In the genomic region with DNA sequence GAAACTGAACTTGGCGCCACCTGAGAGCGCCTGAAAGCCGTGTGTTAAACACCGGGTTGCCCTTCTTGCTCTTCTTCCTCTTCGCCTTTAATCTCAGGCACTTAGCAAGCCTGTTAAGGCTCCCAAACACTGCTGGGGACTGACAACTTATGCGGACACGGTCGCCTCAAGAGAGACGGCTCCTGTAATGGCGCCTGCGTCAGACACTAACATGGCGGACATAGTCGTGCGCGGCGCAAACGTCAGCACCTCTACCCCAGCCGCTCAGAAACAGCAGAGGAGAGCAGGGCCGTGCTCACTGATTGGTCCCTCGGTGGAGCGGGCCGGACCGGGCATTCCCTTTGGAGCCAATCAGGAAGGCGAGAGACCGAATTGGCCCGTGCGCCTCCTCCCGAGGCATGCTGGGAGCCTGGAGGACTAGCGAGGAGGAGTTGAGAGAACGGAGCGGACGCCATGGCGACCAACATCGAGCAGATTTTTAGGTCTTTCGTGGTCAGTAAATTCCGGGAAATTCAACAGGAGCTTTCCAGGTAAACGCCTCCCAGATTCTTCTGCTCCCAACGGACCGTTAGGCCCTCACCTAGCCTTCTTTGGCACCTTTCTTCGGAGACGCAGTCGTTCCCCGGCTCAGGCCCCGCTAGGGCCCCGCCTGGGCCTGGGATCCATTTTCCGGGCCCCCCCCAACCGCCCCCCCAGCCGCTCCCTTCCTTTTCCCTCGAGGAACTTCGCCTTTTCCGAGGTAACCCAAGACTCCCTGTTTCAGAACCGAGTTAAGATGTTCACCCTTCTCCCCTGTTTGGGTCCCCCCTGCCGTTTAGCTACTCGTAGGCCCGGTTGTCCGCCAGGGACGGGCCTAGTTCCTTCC, we compare ENCODE assay signal across 1 cellular context.
TF ChIP-seq lines count a peak whose summit lies in the region.

A gene with protein sequence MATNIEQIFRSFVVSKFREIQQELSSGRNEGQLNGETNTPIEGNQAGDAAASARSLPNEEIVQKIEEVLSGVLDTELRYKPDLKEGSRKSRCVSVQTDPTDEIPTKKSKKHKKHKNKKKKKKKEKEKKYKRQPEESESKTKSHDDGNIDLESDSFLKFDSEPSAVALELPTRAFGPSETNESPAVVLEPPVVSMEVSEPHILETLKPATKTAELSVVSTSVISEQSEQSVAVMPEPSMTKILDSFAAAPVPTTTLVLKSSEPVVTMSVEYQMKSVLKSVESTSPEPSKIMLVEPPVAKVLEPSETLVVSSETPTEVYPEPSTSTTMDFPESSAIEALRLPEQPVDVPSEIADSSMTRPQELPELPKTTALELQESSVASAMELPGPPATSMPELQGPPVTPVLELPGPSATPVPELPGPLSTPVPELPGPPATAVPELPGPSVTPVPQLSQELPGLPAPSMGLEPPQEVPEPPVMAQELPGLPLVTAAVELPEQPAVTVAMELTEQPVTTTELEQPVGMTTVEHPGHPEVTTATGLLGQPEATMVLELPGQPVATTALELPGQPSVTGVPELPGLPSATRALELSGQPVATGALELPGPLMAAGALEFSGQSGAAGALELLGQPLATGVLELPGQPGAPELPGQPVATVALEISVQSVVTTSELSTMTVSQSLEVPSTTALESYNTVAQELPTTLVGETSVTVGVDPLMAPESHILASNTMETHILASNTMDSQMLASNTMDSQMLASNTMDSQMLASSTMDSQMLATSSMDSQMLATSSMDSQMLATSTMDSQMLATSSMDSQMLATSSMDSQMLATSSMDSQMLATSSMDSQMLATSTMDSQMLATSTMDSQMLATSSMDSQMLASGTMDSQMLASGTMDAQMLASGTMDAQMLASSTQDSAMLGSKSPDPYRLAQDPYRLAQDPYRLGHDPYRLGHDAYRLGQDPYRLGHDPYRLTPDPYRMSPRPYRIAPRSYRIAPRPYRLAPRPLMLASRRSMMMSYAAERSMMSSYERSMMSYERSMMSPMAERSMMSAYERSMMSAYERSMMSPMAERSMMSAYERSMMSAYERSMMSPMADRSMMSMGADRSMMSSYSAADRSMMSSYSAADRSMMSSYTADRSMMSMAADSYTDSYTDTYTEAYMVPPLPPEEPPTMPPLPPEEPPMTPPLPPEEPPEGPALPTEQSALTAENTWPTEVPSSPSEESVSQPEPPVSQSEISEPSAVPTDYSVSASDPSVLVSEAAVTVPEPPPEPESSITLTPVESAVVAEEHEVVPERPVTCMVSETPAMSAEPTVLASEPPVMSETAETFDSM (N-terminal part only) (plus strand): TSS at position 399 of the 865 bp plus-strand sequence. CDS start 55 bp downstream, at position 454.

TF ChIP-seq in liver, 16 proteins besides CTCF, POLR2A, EP300 and RAD21:
- TF ChIP-seq, protein P1, sequence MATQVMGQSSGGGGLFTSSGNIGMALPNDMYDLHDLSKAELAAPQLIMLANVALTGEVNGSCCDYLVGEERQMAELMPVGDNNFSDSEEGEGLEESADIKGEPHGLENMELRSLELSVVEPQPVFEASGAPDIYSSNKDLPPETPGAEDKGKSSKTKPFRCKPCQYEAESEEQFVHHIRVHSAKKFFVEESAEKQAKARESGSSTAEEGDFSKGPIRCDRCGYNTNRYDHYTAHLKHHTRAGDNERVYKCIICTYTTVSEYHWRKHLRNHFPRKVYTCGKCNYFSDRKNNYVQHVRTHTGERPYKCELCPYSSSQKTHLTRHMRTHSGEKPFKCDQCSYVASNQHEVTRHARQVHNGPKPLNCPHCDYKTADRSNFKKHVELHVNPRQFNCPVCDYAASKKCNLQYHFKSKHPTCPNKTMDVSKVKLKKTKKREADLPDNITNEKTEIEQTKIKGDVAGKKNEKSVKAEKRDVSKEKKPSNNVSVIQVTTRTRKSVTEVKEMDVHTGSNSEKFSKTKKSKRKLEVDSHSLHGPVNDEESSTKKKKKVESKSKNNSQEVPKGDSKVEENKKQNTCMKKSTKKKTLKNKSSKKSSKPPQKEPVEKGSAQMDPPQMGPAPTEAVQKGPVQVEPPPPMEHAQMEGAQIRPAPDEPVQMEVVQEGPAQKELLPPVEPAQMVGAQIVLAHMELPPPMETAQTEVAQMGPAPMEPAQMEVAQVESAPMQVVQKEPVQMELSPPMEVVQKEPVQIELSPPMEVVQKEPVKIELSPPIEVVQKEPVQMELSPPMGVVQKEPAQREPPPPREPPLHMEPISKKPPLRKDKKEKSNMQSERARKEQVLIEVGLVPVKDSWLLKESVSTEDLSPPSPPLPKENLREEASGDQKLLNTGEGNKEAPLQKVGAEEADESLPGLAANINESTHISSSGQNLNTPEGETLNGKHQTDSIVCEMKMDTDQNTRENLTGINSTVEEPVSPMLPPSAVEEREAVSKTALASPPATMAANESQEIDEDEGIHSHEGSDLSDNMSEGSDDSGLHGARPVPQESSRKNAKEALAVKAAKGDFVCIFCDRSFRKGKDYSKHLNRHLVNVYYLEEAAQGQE (IDR thresholded peaks at IDR 0.05) = peak; percentile 93
- TF ChIP-seq JUND (IDR thresholded peaks at IDR 0.05) = peak in 1 of 2 donors; percentile 49
- TF ChIP-seq YY1 (IDR thresholded peaks at IDR 0.05) = peak; percentile 99
- no peak for TF ChIP-seq EGR1 (IDR thresholded peaks at IDR 0.05; ENCODE audit: low read depth in 2 of 2)
- peak in 1 of 2 donors; percentile 38 for TF ChIP-seq GABPA (IDR thresholded peaks at IDR 0.05 in 1 of 2, conservative IDR thresholded peaks at IDR 0.05 in 1 of 2)
- TF ChIP-seq FOXA2 (IDR thresholded peaks at IDR 0.05) = no peak
- no peak for TF ChIP-seq NR2F2 (IDR thresholded peaks at IDR 0.05)
- peak; percentile 75 for TF ChIP-seq TAF1 (conservative IDR thresholded peaks at IDR 0.05)
- no peak for TF ChIP-seq HNF4G (IDR thresholded peaks at IDR 0.05)
- TF ChIP-seq, protein P2, sequence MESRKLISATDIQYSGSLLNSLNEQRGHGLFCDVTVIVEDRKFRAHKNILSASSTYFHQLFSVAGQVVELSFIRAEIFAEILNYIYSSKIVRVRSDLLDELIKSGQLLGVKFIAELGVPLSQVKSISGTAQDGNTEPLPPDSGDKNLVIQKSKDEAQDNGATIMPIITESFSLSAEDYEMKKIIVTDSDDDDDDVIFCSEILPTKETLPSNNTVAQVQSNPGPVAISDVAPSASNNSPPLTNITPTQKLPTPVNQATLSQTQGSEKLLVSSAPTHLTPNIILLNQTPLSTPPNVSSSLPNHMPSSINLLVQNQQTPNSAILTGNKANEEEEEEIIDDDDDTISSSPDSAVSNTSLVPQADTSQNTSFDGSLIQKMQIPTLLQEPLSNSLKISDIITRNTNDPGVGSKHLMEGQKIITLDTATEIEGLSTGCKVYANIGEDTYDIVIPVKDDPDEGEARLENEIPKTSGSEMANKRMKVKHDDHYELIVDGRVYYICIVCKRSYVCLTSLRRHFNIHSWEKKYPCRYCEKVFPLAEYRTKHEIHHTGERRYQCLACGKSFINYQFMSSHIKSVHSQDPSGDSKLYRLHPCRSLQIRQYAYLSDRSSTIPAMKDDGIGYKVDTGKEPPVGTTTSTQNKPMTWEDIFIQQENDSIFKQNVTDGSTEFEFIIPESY (IDR thresholded peaks at IDR 0.05) = peak; percentile 26
- TF ChIP-seq HNF4A (conservative IDR thresholded peaks at IDR 0.05) = no peak
- peak; percentile 84 for TF ChIP-seq SP1 (IDR thresholded peaks at IDR 0.05)
- no peak for TF ChIP-seq FOXA1 (IDR thresholded peaks at IDR 0.05)
- TF ChIP-seq, protein P3, sequence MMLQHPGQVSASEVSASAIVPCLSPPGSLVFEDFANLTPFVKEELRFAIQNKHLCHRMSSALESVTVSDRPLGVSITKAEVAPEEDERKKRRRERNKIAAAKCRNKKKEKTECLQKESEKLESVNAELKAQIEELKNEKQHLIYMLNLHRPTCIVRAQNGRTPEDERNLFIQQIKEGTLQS (IDR thresholded peaks at IDR 0.05) = peak; percentile 26
- TF ChIP-seq RXRA (IDR thresholded peaks at IDR 0.05) = peak in 1 of 2 donors; percentile 20
- TF ChIP-seq, protein P4, sequence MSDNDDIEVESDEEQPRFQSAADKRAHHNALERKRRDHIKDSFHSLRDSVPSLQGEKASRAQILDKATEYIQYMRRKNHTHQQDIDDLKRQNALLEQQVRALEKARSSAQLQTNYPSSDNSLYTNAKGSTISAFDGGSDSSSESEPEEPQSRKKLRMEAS (IDR thresholded peaks at IDR 0.05) = peak; percentile 47
